19 cellular contexts compared by ENCODE assay signal in genomic region chr1:90174246-90174645, GRCh38.
"Had no signal": no experiment of that assay in that cellular context is flagged by ENCODE, and none has a peak within 500 bp of the region (broad histone marks: within the 10 kb centered on the region; RNA-seq: fewer than 3 reads in every experiment).

No MANE protein-coding gene starts in this region.

- H3K4me3 ChIP-seq: ascending aorta, dorsolateral prefrontal cortex, esophagus squamous epithelium, lung, psoas muscle, stomach, testis, upper lobe of right lung had no signal

- H3K27me3 Mint-ChIP-seq: activated B cell treated with CpG ODN at 0.5 μM for 24 hours had no signal

- H3K4me1 Mint-ChIP-seq: activated B cell treated with CpG ODN at 0.5 μM for 24 hours; activated CD4-positive, alpha-beta T cell treated with anti-CD3 and anti-CD28 coated beads, Interleukin-2, amount 10 ng/mL, durations not matched to agents 7 days and 5 days; neural crest cell had no signal

- H3K27ac ChIP-seq: ascending aorta, dorsolateral prefrontal cortex, esophagus squamous epithelium, psoas muscle, stomach, testis, upper lobe of right lung had no signal

- H3K27me3 ChIP-seq: ascending aorta, dorsolateral prefrontal cortex, esophagus squamous epithelium, stomach, testis, upper lobe of right lung had no signal

- H3K9me3 ChIP-seq: ascending aorta, esophagus squamous epithelium, psoas muscle, stomach, testis, upper lobe of right lung had no signal

- H3K4me3 Mint-ChIP-seq: activated B cell treated with CpG ODN at 0.5 μM for 24 hours; activated CD4-positive, alpha-beta T cell treated with anti-CD3 and anti-CD28 coated beads, Interleukin-2, amount 10 ng/mL, durations not matched to agents 7 days and 5 days; activated T-helper 1 cell treated with anti-CD3 and anti-CD28 coated beads, Interleukin-12 subunit alpha, Interleukin-12 subunit beta, Interleukin-2, Interleukin-4 antibody, amounts not matched to agents 30 ng/mL and 10 ng/mL and 1 ng/mL, durations not matched to agents 14 hours and 24 hours and 36 hours; neural crest cell had no signal

- H3K36me3 ChIP-seq: ascending aorta, esophagus squamous epithelium, stomach, upper lobe of right lung had no signal

- ATAC-seq: left colon, psoas muscle, sciatic nerve, SK-N-SH treated with all-trans-retinoic acid at 6 μM for 48 hours, upper lobe of right lung had no signal

- H3K4me1 ChIP-seq: ascending aorta, esophagus squamous epithelium, psoas muscle, stomach, testis, upper lobe of right lung had no signal

- H3K27ac Mint-ChIP-seq: activated B cell treated with CpG ODN at 0.5 μM for 24 hours; activated CD4-positive, alpha-beta T cell treated with anti-CD3 and anti-CD28 coated beads, Interleukin-2, amount 10 ng/mL, durations not matched to agents 7 days and 5 days; activated T-helper 1 cell treated with anti-CD3 and anti-CD28 coated beads, Interleukin-12 subunit alpha, Interleukin-12 subunit beta, Interleukin-2, Interleukin-4 antibody, amounts not matched to agents 30 ng/mL and 10 ng/mL and 1 ng/mL, durations not matched to agents 14 hours and 24 hours and 36 hours had no signal

- DNase-seq: activated B cell treated with CpG ODN at 0.5 μM for 24 hours; activated CD4-positive, alpha-beta T cell treated with anti-CD3 and anti-CD28 coated beads, Interleukin-2, amount 10 ng/mL, durations not matched to agents 7 days and 5 days; dorsolateral prefrontal cortex; esophagus squamous epithelium; head of caudate nucleus; left colon; psoas muscle; stimulated activated CD4-positive, alpha-beta T cell treated with anti-CD3 and anti-CD28 coated beads, Interleukin-12 subunit alpha, Interleukin-12 subunit beta, amount 100 ng/mL, for 4 hours; stimulated activated CD4-positive, alpha-beta T cell treated with anti-CD3 and anti-CD28 coated beads, Interleukin-2, amount 100 ng/mL, for 24 hours; stomach; T-helper 1 cell; testis; upper lobe of right lung had no signal

- H3K9me3 Mint-ChIP-seq: activated B cell treated with CpG ODN at 0.5 μM for 24 hours; activated CD4-positive, alpha-beta T cell treated with anti-CD3 and anti-CD28 coated beads, Interleukin-2, amount 10 ng/mL, durations not matched to agents 7 days and 5 days; activated T-helper 1 cell treated with anti-CD3 and anti-CD28 coated beads, Interleukin-12 subunit alpha, Interleukin-12 subunit beta, Interleukin-2, Interleukin-4 antibody, amounts not matched to agents 30 ng/mL and 10 ng/mL and 1 ng/mL, durations not matched to agents 14 hours and 24 hours and 36 hours had no signal
